Comparison of ENCODE assay signal across 9 cellular contexts in the genomic region with DNA sequence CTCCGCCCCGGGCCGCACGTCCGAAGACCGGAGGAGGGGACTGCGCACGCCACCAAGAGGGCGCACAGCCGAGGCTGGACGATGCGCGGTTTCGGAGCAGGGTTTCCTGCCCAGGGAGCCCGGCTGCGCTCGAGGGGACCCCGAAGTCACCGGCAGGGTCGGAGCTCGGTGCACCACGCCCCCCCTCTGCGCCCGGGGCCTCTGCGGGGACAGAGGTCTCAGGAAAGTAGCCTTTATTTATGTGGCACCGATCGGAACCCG.
DNase-seq lines count a peak whose midpoint lies in the region; ATAC-seq, FAIRE-seq and TF ChIP-seq lines count a peak whose summit lies in the region.
"Had no signal": no experiment of that assay in that cellular context is flagged by ENCODE, and none has a peak within 500 bp of the region (broad histone marks: within the 10 kb centered on the region; RNA-seq: fewer than 3 reads in every experiment).

No MANE protein-coding gene starts in this region.

- ATAC-seq in GM19467 (IDR thresholded peaks at IDR 0.05; ENCODE audit: unreplicated experiment) (peak; percentile 3), HG03565 (IDR thresholded peaks at IDR 0.05; ENCODE audit: unreplicated experiment) (no peak)

- TF ChIP-seq CTCF in AG10803 (conservative IDR thresholded peaks at IDR 0.05; ENCODE audit: low read length) (no peak), fibroblast of mammary gland (conservative IDR thresholded peaks at IDR 0.05; ENCODE audit: control insufficient read depth, insufficient read depth, low read depth, low read length) (no peak), progenitor cell of endocrine pancreas (IDR thresholded peaks at IDR 0.05; ENCODE audit: unreplicated experiment) (no peak)

- H3K27me3 Mint-ChIP-seq in progenitor cell of endocrine pancreas: peaks cover 30% of the 10 kb centered on the region

- no peak for TF ChIP-seq POLR2A in GM12891 (IDR thresholded peaks at IDR 0.05; ENCODE audit: low read depth, low read length)

- 0 out of 2 replicates have a peak, but pooled peaks cover 12% of the 10 kb centered on the region for H3K4me1 ChIP-seq in HUES64 (ENCODE audit: insufficient read depth, low read length)

- H3K4me1 Mint-ChIP-seq in progenitor cell of endocrine pancreas (ENCODE audit: low read depth): peaks cover 8% of the 10 kb centered on the region

- no peak for FAIRE-seq in GM12891 (lab: Jason Lieb, UNC)

- no peaks in the 10 kb centered on the region for H3K9me3 ChIP-seq in HUES64 (ENCODE audit: insufficient read depth, low read depth, low read length)

- no peaks in the 10 kb centered on the region for H3K36me3 Mint-ChIP-seq in progenitor cell of endocrine pancreas (ENCODE audit: insufficient read depth)

- peaks cover 57% of the 10 kb centered on the region for H3K27me3 ChIP-seq in HUES64 (ENCODE audit: insufficient read depth, low read length)

- H3K4me3 ChIP-seq in AG10803 (ENCODE audit: low read length): peak overlapping the region; percentile 73
- H3K4me3 ChIP-seq in HUES64 (ENCODE audit: low read length): peak overlapping the region; percentile 72
- H3K4me3 ChIP-seq in fibroblast of mammary gland (ENCODE audit: control insufficient read depth, low read depth, low read length): peak overlapping the region; percentile 79

- under 1% methylated on average over 28 of the region's 28 CpGs for WGBS in HUES64

- H3K4me3 Mint-ChIP-seq in progenitor cell of endocrine pancreas (ENCODE audit: low read depth): peak overlapping the region; percentile 45

- no peak overlapping the region for H3K27ac Mint-ChIP-seq in progenitor cell of endocrine pancreas

- H3K36me3 ChIP-seq in HUES64 (ENCODE audit: insufficient read depth, low read length): no peaks in the 10 kb centered on the region

- no peak overlapping the region for H3K9ac ChIP-seq in HUES64 (ENCODE audit: low read depth, low read length)

- DNase-seq in AG10803 (ENCODE audit: low read depth): no peak
- peak; percentile 56 for DNase-seq in activated CD8-positive, alpha-beta memory T cell treated with anti-CD3 and anti-CD28 coated beads, Interleukin-2, amount 50 U/mL, for 4 hours
- peak; percentile 15 for DNase-seq in fibroblast of mammary gland (ENCODE audit: low read depth)
- DNase-seq in progenitor cell of endocrine pancreas (ENCODE audit: low spot score, unreplicated experiment): no peak
- DNase-seq in GM12891 (ENCODE audit: insufficient read length, low spot score): no peak

- no peak overlapping the region for H3K27ac ChIP-seq in HUES64 (ENCODE audit: low read depth, low read length)

- H3K9me3 Mint-ChIP-seq in progenitor cell of endocrine pancreas (ENCODE audit: low read depth): no peaks in the 10 kb centered on the region
- H3K9me3 Mint-ChIP-seq: nephron had no signal

TF ChIP-seq in GM12891, 5 proteins besides CTCF, POLR2A, EP300 and RAD21:
- TF ChIP-seq PAX5 (IDR thresholded peaks at IDR 0.05; ENCODE audit: insufficient read depth, low read length, severe bottlenecking) (no peak), TAF1 (IDR thresholded peaks at IDR 0.05; ENCODE audit: low read depth, low read length) (no peak)
TF ChIP-seq in GM12891: peak in this region for 0.

Comparison
In these comparisons a context has a peak if more than half of its experiments do, and no peak if none do; other contexts are left out.
1. DNase-seq: peak in activated CD8-positive, alpha-beta memory T cell treated with anti-CD3 and anti-CD28 coated beads, Interleukin-2, amount 50 U/mL, for 4 hours (single experiment) and fibroblast of mammary gland (single experiment); none in AG10803 (single experiment), progenitor cell of endocrine pancreas (single experiment) and GM12891 (single experiment).
2. Peak in every context shown above with its lines, with median percentiles within 50 percentile points of each other: H3K4me3 ChIP-seq.